Comparison of ENCODE assay signal across 8 cellular contexts in the genomic region with DNA sequence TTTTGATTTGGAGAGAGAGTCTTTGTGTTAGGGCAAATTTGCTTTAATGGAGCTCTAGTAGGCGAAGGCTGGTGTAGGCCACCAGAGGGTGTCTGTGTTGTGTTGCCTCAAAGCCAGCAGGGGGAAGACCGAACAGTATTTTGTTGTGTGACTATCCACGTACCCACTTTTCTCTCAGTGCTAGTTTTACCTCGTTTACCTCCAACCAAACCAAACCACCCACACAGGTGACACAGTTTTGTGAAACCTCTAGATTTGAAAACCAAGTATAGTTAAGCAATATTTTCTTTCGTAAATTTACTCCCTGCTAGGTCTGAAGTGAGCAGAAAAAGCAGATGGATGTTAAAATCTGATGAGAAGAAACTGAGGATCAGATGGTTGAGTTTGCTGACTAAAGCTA. TPM values are rescaled to one million over a fixed set of nuclear protein-coding genes. Genes with fewer than 3 reads are reported as not detected.
A peak's percentile ranks its signal among the peaks of the same experiment; 100 is the strongest.
DNase-seq lines count a peak whose midpoint lies in the region; FAIRE-seq and TF ChIP-seq lines count a peak whose summit lies in the region.

No MANE protein-coding gene starts in this region.

- H3K4me1 ChIP-seq in BE2C, result no peaks in the 10 kb centered on the region

- peak overlapping the region; percentile 19 for H3K27ac Mint-ChIP-seq in activated naive CD4-positive, alpha-beta T cell treated with anti-CD3 and anti-CD28 coated beads, Interleukin-2, amount 50 U/mL, for 24 hours

- peaks cover 20% of the 10 kb centered on the region for H3K4me1 Mint-ChIP-seq in activated naive CD4-positive, alpha-beta T cell treated with anti-CD3 and anti-CD28 coated beads, Interleukin-2, amount 50 U/mL, for 24 hours

- H3K4me3 Mint-ChIP-seq in activated naive CD4-positive, alpha-beta T cell treated with anti-CD3 and anti-CD28 coated beads, Interleukin-2, amount 50 U/mL, for 24 hours, result no peak overlapping the region

- no peaks in the 10 kb centered on the region for H3K36me3 Mint-ChIP-seq in activated naive CD4-positive, alpha-beta T cell treated with anti-CD3 and anti-CD28 coated beads, Interleukin-2, amount 50 U/mL, for 24 hours

- H3K9me3 ChIP-seq in BE2C, result no peaks in the 10 kb centered on the region

- no peaks in the 10 kb centered on the region for H3K27me3 Mint-ChIP-seq in activated naive CD4-positive, alpha-beta T cell treated with anti-CD3 and anti-CD28 coated beads, Interleukin-2, amount 50 U/mL, for 24 hours

- no peaks in the 10 kb centered on the region for H3K9me3 Mint-ChIP-seq in activated naive CD4-positive, alpha-beta T cell treated with anti-CD3 and anti-CD28 coated beads, Interleukin-2, amount 50 U/mL, for 24 hours

- peak; percentile 96 for TF ChIP-seq CTCF in BE2C (IDR thresholded peaks at IDR 0.05; ENCODE audit: low read depth, low read length)

- intact Hi-C loops in head of caudate nucleus (cut with DNase I) (loop anchor here (5.0 to 10.0 kb wide), 3 partner anchors 81 to 201 kb away; a partner anchor contains a TSS), posterior cingulate gyrus (cut with DNase I) (loop anchor here (1.0 to 10.0 kb wide), 2 partner anchors 81 to 133 kb away; a partner anchor contains a TSS)

- H3K4me3 ChIP-seq in BE2C (ENCODE audit: low read depth, low read length), result no peak overlapping the region

- no peaks in the 10 kb centered on the region for H3K27me3 ChIP-seq in BE2C

- peaks cover 9% of the 10 kb centered on the region for H3K36me3 ChIP-seq in BE2C

- peak; percentile 83 for FAIRE-seq in GM19239 (lab: Jason Lieb, UNC)
- FAIRE-seq in urothelium cell line (lab: Jason Lieb, UNC), result no peak

- DNase-seq in BE2C (peak; percentile 66), GM19239 (ENCODE audit: insufficient read length, low spot score) (peak; percentile 59), KBM-7 (peak; percentile 65), RPMI8226 (peak; percentile 47), head of caudate nucleus (peak; percentile 47 to 90 (median 75)), posterior cingulate gyrus (peak; percentile 45 to 95 (median 68)), urothelium cell line (ENCODE audit: low spot score) (peak; percentile 44)

- in situ Hi-C loops in KBM-7 (cut with MboI; ENCODE audit: low pct_unique_long_range_greater_than_20kb, low sequenced_read_pairs), result no loop called here

RNA-seq across cellular contexts. Expression of a gene that starts 36.3 kb away (rescaled TPM):
- 4.2 TPM for polyA plus RNA-seq in BE2C (2012; ENCODE audit: insufficient read depth, insufficient read length, low read depth)

RNA-seq across cellular contexts. Expression of a gene that starts 42.5 kb away (rescaled TPM):
- polyA plus RNA-seq in BE2C (2012; ENCODE audit: insufficient read depth, insufficient read length, low read depth), result 188 TPM

RNA-seq across cellular contexts. Expression of a gene that starts 44.3 kb away (rescaled TPM):
- 61.5 TPM for polyA plus RNA-seq in BE2C (2012; ENCODE audit: insufficient read depth, insufficient read length, low read depth)
